In genomic region chr1:228767636-228768344, GRCh38 we compare ENCODE assay signal across 24 cellular contexts. TPM values are rescaled to one million over a fixed set of nuclear protein-coding genes. Genes with fewer than 3 reads are reported as not detected.
DNase-seq lines count a peak whose midpoint lies in the region; ATAC-seq and TF ChIP-seq lines count a peak whose summit lies in the region.
"Had no signal": no experiment of that assay in that cellular context is flagged by ENCODE, and none has a peak within 500 bp of the region (broad histone marks: within the 10 kb centered on the region; RNA-seq: fewer than 3 reads in every experiment).

No MANE protein-coding gene starts in this region.

- H3K36me3 Mint-ChIP-seq in activated CD4-positive, alpha-beta memory T cell treated with anti-CD3 and anti-CD28 coated beads for 36 hours, result no peaks in the 10 kb centered on the region
- peaks cover 6% of the 10 kb centered on the region for H3K36me3 Mint-ChIP-seq in activated CD4-positive, alpha-beta memory T cell treated with anti-CD3 and anti-CD28 coated beads, Interleukin-2, amount 10 ng/mL, durations not matched to agents 7 days and 5 days (ENCODE audit: low read depth)
- H3K36me3 Mint-ChIP-seq in effector memory CD8-positive, alpha-beta T cell (ENCODE audit: insufficient read depth), result peaks cover 9% of the 10 kb centered on the region
- H3K36me3 Mint-ChIP-seq: natural killer cell treated with Interleukin-12 subunit alpha and Interleukin-12 subunit beta and Interleukin-15 and Interleukin-18, amount 100 ng/mL, for 72 hours had no signal

- intact Hi-C loops in activated CD4-positive, alpha-beta memory T cell treated with anti-CD3 and anti-CD28 coated beads for 36 hours (cut with micrococcal nuclease), result no loop called here

- no peaks in the 10 kb centered on the region for H3K27me3 Mint-ChIP-seq in activated CD4-positive, alpha-beta memory T cell treated with anti-CD3 and anti-CD28 coated beads for 36 hours
- peaks cover 3% of the 10 kb centered on the region for H3K27me3 Mint-ChIP-seq in activated CD4-positive, alpha-beta memory T cell treated with anti-CD3 and anti-CD28 coated beads, Interleukin-2, amount 10 ng/mL, durations not matched to agents 7 days and 5 days
- no peaks in the 10 kb centered on the region for H3K27me3 Mint-ChIP-seq in effector memory CD8-positive, alpha-beta T cell
- H3K27me3 Mint-ChIP-seq: central memory CD8-positive, alpha-beta T cell; natural killer cell treated with Interleukin-12 subunit alpha and Interleukin-12 subunit beta and Interleukin-15 and Interleukin-18, amount 100 ng/mL, for 72 hours had no signal

- POLR2A ChIA-PET in activated CD4-positive, alpha-beta memory T cell treated with anti-CD3 and anti-CD28 coated beads for 36 hours (lab: Charles Lee), result interaction anchor here (0.6 kb wide), 1 partner anchor 454 kb away, joined by 3 read pairs; no protein-coding TSS in a partner anchor
- POLR2A ChIA-PET in activated CD4-positive, alpha-beta memory T cell treated with anti-CD3 and anti-CD28 coated beads, Interleukin-2, amount 10 ng/mL, durations not matched to agents 7 days and 5 days (lab: Charles Lee), result no interaction called here
- POLR2A ChIA-PET in HEK293T (lab: Yijun Ruan, JAX), result no interaction called here

- H3K4me1 Mint-ChIP-seq in activated CD4-positive, alpha-beta memory T cell treated with anti-CD3 and anti-CD28 coated beads for 36 hours (ENCODE audit: low read depth), result peaks cover 17% of the 10 kb centered on the region
- H3K4me1 Mint-ChIP-seq in activated CD4-positive, alpha-beta memory T cell treated with anti-CD3 and anti-CD28 coated beads, Interleukin-2, amount 10 ng/mL, durations not matched to agents 7 days and 5 days, result peaks cover 23% of the 10 kb centered on the region
- peaks cover 34 to 35% of the 10 kb centered on the region in 2 donors for H3K4me1 Mint-ChIP-seq in effector memory CD8-positive, alpha-beta T cell (ENCODE audit: low read depth in 2 of 2)

- no peak overlapping the region for H3K4me3 Mint-ChIP-seq in activated CD4-positive, alpha-beta memory T cell treated with anti-CD3 and anti-CD28 coated beads for 36 hours
- H3K4me3 Mint-ChIP-seq in activated CD4-positive, alpha-beta memory T cell treated with anti-CD3 and anti-CD28 coated beads, Interleukin-2, amount 10 ng/mL, durations not matched to agents 7 days and 5 days, result no peak overlapping the region
- no peak overlapping the region for H3K4me3 Mint-ChIP-seq in effector memory CD8-positive, alpha-beta T cell
- H3K4me3 Mint-ChIP-seq: central memory CD8-positive, alpha-beta T cell; dendritic cell treated with granulocyte-macrophage colony-stimulating factor and Interleukin-4, amounts not matched to agents 40 ng/mL and 50 ng/mL, for 4 days; H9; natural killer cell treated with Interleukin-12 subunit alpha and Interleukin-12 subunit beta and Interleukin-15 and Interleukin-18, amount 100 ng/mL, for 72 hours had no signal

- CTCF ChIA-PET in activated CD4-positive, alpha-beta memory T cell treated with anti-CD3 and anti-CD28 coated beads for 36 hours (lab: Charles Lee), result no interaction called here
- CTCF ChIA-PET in activated CD4-positive, alpha-beta memory T cell treated with anti-CD3 and anti-CD28 coated beads, Interleukin-2, amount 10 ng/mL, durations not matched to agents 7 days and 5 days (lab: Charles Lee), result no interaction called here
- CTCF ChIA-PET in HEK293T (lab: Yijun Ruan, JAX), result no interaction called here

- peak; percentile 41 for ATAC-seq in HG03378 (IDR thresholded peaks at IDR 0.05; ENCODE audit: unreplicated experiment)
- no peak for ATAC-seq in effector memory CD8-positive, alpha-beta T cell (replicated peaks)
- no peak for ATAC-seq in GM19328 (IDR thresholded peaks at IDR 0.05; ENCODE audit: unreplicated experiment)
- ATAC-seq: foreskin keratinocyte; heart right ventricle; K562; mucosa of descending colon; natural killer cell treated with Interleukin-12 subunit alpha and Interleukin-12 subunit beta and Interleukin-15 and Interleukin-18, amount 100 ng/mL, for 72 hours had no signal

- H3K9me3 Mint-ChIP-seq in activated CD4-positive, alpha-beta memory T cell treated with anti-CD3 and anti-CD28 coated beads for 36 hours, result no peaks in the 10 kb centered on the region
- H3K9me3 Mint-ChIP-seq in activated CD4-positive, alpha-beta memory T cell treated with anti-CD3 and anti-CD28 coated beads, Interleukin-2, amount 10 ng/mL, durations not matched to agents 7 days and 5 days, result no peaks in the 10 kb centered on the region
- peaks cover 0 to 8% of the 10 kb centered on the region in 2 donors for H3K9me3 Mint-ChIP-seq in effector memory CD8-positive, alpha-beta T cell
- H3K9me3 Mint-ChIP-seq: central memory CD8-positive, alpha-beta T cell; dendritic cell treated with granulocyte-macrophage colony-stimulating factor and Interleukin-4, amounts not matched to agents 40 ng/mL and 50 ng/mL, for 4 days; H9; natural killer cell treated with Interleukin-12 subunit alpha and Interleukin-12 subunit beta and Interleukin-15 and Interleukin-18, amount 100 ng/mL, for 72 hours had no signal

- DNase-seq in activated CD4-positive, alpha-beta memory T cell treated with anti-CD3 and anti-CD28 coated beads for 36 hours, result peak; percentile 20
- DNase-seq in activated CD4-positive, alpha-beta memory T cell treated with anti-CD3 and anti-CD28 coated beads, Interleukin-2, amount 10 ng/mL, durations not matched to agents 7 days and 5 days, result no peak
- no peak for DNase-seq in effector memory CD8-positive, alpha-beta T cell
- DNase-seq in HEK293T (ENCODE audit: extremely low spot score), result no peak
- DNase-seq in activated naive CD4-positive, alpha-beta T cell treated with Interleukin-2 at 50 U/mL for 16 hours, result no peak
- DNase-seq: activated gamma-delta T cell, activated T-cell treated with anti-CD3 and anti-CD28 coated beads for 4 hours, C1 segment of cervical spinal cord, Caco-2, foreskin keratinocyte, H9, heart right ventricle, MM.1S, mucosa of descending colon, NCI-H1417, NCI-H2081 treated with DMSO at 0.1 percent for 48 hours, NCI-H774, retina had no signal

- no peak overlapping the region for H3K27ac Mint-ChIP-seq in activated CD4-positive, alpha-beta memory T cell treated with anti-CD3 and anti-CD28 coated beads for 36 hours
- H3K27ac Mint-ChIP-seq in activated CD4-positive, alpha-beta memory T cell treated with anti-CD3 and anti-CD28 coated beads, Interleukin-2, amount 10 ng/mL, durations not matched to agents 7 days and 5 days, result no peak overlapping the region
- peak overlapping the region; percentile 4 to 13 for H3K27ac Mint-ChIP-seq in effector memory CD8-positive, alpha-beta T cell
- H3K27ac Mint-ChIP-seq: dendritic cell treated with granulocyte-macrophage colony-stimulating factor and Interleukin-4, amounts not matched to agents 40 ng/mL and 50 ng/mL, for 4 days; H9; natural killer cell treated with Interleukin-12 subunit alpha and Interleukin-12 subunit beta and Interleukin-15 and Interleukin-18, amount 100 ng/mL, for 72 hours had no signal

TF ChIP-seq in HEK293T, 16 proteins besides CTCF, POLR2A, EP300 and RAD21:
- TF ChIP-seq FOXM1 (IDR thresholded peaks at IDR 0.05; ENCODE audit: borderline replicate concordance), result no peak
- TF ChIP-seq L3MBTL2 (conservative IDR thresholded peaks at IDR 0.05), result no peak
- no peak for TF ChIP-seq CTBP1 (IDR thresholded peaks at IDR 0.05; ENCODE audit: borderline replicate concordance)
- TF ChIP-seq SP1 (IDR thresholded peaks at IDR 0.05), result no peak
- no peak for TF ChIP-seq FOXA1 (IDR thresholded peaks at IDR 0.05)
- TF ChIP-seq ARNT (IDR thresholded peaks at IDR 0.05), result no peak
- no peak for TF ChIP-seq BHLHE40 (IDR thresholded peaks at IDR 0.05; ENCODE audit: borderline replicate concordance)
- TF ChIP-seq ELF4 (IDR thresholded peaks at IDR 0.05), result no peak
- no peak for TF ChIP-seq LEF1 (IDR thresholded peaks at IDR 0.05; ENCODE audit: borderline replicate concordance)
- no peak for TF ChIP-seq TARDBP (IDR thresholded peaks at IDR 0.05)
- no peak for TF ChIP-seq NFRKB (IDR thresholded peaks at IDR 0.05)
- TF ChIP-seq HDGF (IDR thresholded peaks at IDR 0.05; ENCODE audit: borderline replicate concordance), result no peak
- TF ChIP-seq PKNOX1 (IDR thresholded peaks at IDR 0.05), result no peak
TF ChIP-seq in HEK293T: peak in this region for 0.

RNA-seq across cellular contexts. Expression of gene RHOU, which starts 32.5 kb away (rescaled TPM):
- total RNA-seq in activated CD4-positive, alpha-beta memory T cell treated with anti-CD3 and anti-CD28 coated beads for 36 hours, result under 1 TPM; 0.57 to 0.68 TPM
- 1 to 10 TPM; 4.5 TPM for total RNA-seq in activated CD4-positive, alpha-beta memory T cell treated with anti-CD3 and anti-CD28 coated beads, Interleukin-2, amount 10 ng/mL, durations not matched to agents 7 days and 5 days

Comparison
In these comparisons a context has a peak if more than half of its experiments do, and no peak if none do; other contexts are left out.
1. H3K27ac Mint-ChIP-seq: peak in effector memory CD8-positive, alpha-beta T cell (2 of 2); none in activated CD4-positive, alpha-beta memory T cell treated with anti-CD3 and anti-CD28 coated beads for 36 hours (single experiment) and activated CD4-positive, alpha-beta memory T cell treated with anti-CD3 and anti-CD28 coated beads, Interleukin-2, amount 10 ng/mL, durations not matched to agents 7 days and 5 days (single experiment).